1 cellular context compared by ENCODE assay signal in the genomic region with DNA sequence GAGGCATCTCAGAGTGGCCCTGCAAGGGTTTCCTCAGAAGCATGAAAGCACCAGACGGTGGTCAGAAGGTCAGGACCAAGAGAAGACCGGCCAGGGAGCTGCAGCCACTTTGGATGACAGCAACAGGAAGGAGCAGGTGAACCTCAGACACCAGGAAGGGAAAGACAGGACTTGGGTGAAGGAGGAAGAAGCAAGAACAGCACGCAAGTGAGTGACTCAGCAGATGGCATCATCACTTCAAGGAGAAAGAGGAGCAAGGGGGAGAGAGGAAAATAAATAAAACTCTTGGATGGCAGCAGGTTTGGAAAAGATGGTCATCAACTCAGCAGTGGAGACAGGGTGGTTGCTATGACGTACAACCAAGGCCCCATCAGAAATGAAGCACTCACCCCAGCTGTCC.
TF ChIP-seq lines count a peak whose summit lies in the region.

No MANE protein-coding gene starts in this region.

TF ChIP-seq in WTC11, 78 proteins besides CTCF, POLR2A, EP300 and RAD21 (continued from another document):
- TF ChIP-seq, protein P1, sequence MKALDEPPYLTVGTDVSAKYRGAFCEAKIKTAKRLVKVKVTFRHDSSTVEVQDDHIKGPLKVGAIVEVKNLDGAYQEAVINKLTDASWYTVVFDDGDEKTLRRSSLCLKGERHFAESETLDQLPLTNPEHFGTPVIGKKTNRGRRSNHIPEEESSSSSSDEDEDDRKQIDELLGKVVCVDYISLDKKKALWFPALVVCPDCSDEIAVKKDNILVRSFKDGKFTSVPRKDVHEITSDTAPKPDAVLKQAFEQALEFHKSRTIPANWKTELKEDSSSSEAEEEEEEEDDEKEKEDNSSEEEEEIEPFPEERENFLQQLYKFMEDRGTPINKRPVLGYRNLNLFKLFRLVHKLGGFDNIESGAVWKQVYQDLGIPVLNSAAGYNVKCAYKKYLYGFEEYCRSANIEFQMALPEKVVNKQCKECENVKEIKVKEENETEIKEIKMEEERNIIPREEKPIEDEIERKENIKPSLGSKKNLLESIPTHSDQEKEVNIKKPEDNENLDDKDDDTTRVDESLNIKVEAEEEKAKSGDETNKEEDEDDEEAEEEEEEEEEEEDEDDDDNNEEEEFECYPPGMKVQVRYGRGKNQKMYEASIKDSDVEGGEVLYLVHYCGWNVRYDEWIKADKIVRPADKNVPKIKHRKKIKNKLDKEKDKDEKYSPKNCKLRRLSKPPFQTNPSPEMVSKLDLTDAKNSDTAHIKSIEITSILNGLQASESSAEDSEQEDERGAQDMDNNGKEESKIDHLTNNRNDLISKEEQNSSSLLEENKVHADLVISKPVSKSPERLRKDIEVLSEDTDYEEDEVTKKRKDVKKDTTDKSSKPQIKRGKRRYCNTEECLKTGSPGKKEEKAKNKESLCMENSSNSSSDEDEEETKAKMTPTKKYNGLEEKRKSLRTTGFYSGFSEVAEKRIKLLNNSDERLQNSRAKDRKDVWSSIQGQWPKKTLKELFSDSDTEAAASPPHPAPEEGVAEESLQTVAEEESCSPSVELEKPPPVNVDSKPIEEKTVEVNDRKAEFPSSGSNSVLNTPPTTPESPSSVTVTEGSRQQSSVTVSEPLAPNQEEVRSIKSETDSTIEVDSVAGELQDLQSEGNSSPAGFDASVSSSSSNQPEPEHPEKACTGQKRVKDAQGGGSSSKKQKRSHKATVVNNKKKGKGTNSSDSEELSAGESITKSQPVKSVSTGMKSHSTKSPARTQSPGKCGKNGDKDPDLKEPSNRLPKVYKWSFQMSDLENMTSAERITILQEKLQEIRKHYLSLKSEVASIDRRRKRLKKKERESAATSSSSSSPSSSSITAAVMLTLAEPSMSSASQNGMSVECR (CRISPR knock-in tag; IDR thresholded peaks at IDR 0.05; ENCODE audit: borderline replicate concordance) = no peak
- TF ChIP-seq, protein P2, sequence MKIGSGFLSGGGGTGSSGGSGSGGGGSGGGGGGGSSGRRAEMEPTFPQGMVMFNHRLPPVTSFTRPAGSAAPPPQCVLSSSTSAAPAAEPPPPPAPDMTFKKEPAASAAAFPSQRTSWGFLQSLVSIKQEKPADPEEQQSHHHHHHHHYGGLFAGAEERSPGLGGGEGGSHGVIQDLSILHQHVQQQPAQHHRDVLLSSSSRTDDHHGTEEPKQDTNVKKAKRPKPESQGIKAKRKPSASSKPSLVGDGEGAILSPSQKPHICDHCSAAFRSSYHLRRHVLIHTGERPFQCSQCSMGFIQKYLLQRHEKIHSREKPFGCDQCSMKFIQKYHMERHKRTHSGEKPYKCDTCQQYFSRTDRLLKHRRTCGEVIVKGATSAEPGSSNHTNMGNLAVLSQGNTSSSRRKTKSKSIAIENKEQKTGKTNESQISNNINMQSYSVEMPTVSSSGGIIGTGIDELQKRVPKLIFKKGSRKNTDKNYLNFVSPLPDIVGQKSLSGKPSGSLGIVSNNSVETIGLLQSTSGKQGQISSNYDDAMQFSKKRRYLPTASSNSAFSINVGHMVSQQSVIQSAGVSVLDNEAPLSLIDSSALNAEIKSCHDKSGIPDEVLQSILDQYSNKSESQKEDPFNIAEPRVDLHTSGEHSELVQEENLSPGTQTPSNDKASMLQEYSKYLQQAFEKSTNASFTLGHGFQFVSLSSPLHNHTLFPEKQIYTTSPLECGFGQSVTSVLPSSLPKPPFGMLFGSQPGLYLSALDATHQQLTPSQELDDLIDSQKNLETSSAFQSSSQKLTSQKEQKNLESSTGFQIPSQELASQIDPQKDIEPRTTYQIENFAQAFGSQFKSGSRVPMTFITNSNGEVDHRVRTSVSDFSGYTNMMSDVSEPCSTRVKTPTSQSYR (CRISPR knock-in tag; IDR thresholded peaks at IDR 0.05) = no peak
- TF ChIP-seq CREB1 (CRISPR knock-in tag; IDR thresholded peaks at IDR 0.05) = no peak
- TF ChIP-seq, protein P3, sequence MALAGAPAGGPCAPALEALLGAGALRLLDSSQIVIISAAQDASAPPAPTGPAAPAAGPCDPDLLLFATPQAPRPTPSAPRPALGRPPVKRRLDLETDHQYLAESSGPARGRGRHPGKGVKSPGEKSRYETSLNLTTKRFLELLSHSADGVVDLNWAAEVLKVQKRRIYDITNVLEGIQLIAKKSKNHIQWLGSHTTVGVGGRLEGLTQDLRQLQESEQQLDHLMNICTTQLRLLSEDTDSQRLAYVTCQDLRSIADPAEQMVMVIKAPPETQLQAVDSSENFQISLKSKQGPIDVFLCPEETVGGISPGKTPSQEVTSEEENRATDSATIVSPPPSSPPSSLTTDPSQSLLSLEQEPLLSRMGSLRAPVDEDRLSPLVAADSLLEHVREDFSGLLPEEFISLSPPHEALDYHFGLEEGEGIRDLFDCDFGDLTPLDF (CRISPR knock-in tag; IDR thresholded peaks at IDR 0.05) = no peak
- TF ChIP-seq, protein P4, sequence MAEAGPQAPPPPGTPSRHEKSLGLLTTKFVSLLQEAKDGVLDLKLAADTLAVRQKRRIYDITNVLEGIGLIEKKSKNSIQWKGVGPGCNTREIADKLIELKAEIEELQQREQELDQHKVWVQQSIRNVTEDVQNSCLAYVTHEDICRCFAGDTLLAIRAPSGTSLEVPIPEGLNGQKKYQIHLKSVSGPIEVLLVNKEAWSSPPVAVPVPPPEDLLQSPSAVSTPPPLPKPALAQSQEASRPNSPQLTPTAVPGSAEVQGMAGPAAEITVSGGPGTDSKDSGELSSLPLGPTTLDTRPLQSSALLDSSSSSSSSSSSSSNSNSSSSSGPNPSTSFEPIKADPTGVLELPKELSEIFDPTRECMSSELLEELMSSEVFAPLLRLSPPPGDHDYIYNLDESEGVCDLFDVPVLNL (CRISPR knock-in tag; IDR thresholded peaks at IDR 0.05; ENCODE audit: borderline replicate concordance, low read depth) = no peak
- no peak for TF ChIP-seq ESRRA (CRISPR knock-in tag; IDR thresholded peaks at IDR 0.05; ENCODE audit: borderline replicate concordance)
- no peak for TF ChIP-seq TCF7 (CRISPR knock-in tag; IDR thresholded peaks at IDR 0.05; ENCODE audit: low read depth)
- TF ChIP-seq OVOL2 (CRISPR knock-in tag; IDR thresholded peaks at IDR 0.05; ENCODE audit: borderline replicate concordance) = no peak
